Comparison of ENCODE assay signal across 9 cellular contexts in genomic region chr18:8186413-8186812, GRCh38.
"Had no signal": no experiment of that assay in that cellular context is flagged by ENCODE, and none has a peak within 500 bp of the region (broad histone marks: within the 10 kb centered on the region; RNA-seq: fewer than 3 reads in every experiment).

No MANE protein-coding gene starts in this region.

- H3K4me3 ChIP-seq: GM23248, HAP-1 had no signal

- H2AFZ ChIP-seq: GM23248 had no signal

- H3K36me3 ChIP-seq: HAP-1 had no signal

- H3K27ac Mint-ChIP-seq: HFFc6, IgD-negative memory B cell had no signal

- ATAC-seq: HCT116, HepG2 had no signal

- H3K4me1 ChIP-seq: HAP-1 had no signal

- H3K4me3 Mint-ChIP-seq: HFFc6, IgD-negative memory B cell had no signal

- H3K9me3 ChIP-seq: HAP-1 had no signal

- DNase-seq: GM23248, GOT3, H7, HFFc6 had no signal

- H3K27ac ChIP-seq: GM23248, HL-60 had no signal

- H3K9me3 Mint-ChIP-seq: HFFc6 had no signal

- H3K4me1 Mint-ChIP-seq: IgD-negative memory B cell had no signal

- H3K9ac ChIP-seq: GM23248 had no signal
